In the genomic region with DNA sequence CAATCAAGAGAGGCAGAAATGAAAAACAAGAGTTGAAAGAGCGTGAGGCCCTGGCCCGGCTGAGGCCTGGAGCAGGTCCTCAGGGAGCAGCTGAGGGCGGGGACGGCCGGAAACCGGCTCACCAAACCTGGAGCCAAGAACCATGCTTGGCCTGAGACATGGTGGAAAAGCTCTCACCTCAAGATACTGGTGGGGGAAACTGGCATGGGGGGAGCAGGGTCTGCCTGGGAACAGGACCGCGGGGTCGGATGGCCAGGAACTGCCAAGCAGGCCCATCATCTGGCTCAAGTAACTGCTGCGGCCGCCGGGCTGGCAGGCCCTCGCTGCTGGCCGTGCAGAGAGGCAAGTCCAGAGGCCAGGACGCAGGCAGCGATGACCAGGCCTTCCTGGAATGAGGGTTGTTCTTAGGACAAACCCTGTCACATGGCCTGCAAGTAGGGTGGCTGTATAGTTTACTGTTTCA, we compare ENCODE assay signal across 1 cellular context.
TF ChIP-seq lines count a peak whose summit lies in the region.

No MANE protein-coding gene starts in this region.

TF ChIP-seq in HepG2, 621 proteins besides CTCF, POLR2A, EP300 and RAD21 (continues in another document):
- TF ChIP-seq ADNP (CRISPR knock-in tag; IDR thresholded peaks at IDR 0.05) (no peak), PHF21A (CRISPR knock-in tag; IDR thresholded peaks at IDR 0.05) (no peak), ZNF547 (CRISPR knock-in tag; IDR thresholded peaks at IDR 0.05) (0 out of 2 replicates have a peak, but pooled peaks have one; percentile 45), MAZ (IDR thresholded peaks at IDR 0.05; ENCODE audit: borderline replicate concordance, low read depth, low read length) (no peak), MAZ (CRISPR knock-in tag; IDR thresholded peaks at IDR 0.05; ENCODE audit: low read depth) (no peak), ZNF607 (CRISPR knock-in tag; IDR thresholded peaks at IDR 0.05; ENCODE audit: borderline replicate concordance) (0 out of 2 replicates have a peak, but pooled peaks have one; percentile 23), ZBTB7B (CRISPR knock-in tag; IDR thresholded peaks at IDR 0.05) (no peak), JARID2 (CRISPR knock-in tag; IDR thresholded peaks at IDR 0.05; ENCODE audit: insufficient replicate concordance) (no peak), POLR2AphosphoS5 (IDR thresholded peaks at IDR 0.05; ENCODE audit: low read depth, low read length) (no peak), CCDC6 (CRISPR knock-in tag; IDR thresholded peaks at IDR 0.05) (no peak), TARDBP (CRISPR knock-in tag; IDR thresholded peaks at IDR 0.05) (no peak), DR1 (CRISPR knock-in tag; IDR thresholded peaks at IDR 0.05) (peak; percentile 37; the same call in 1 of the 2 replicates), ETV6 (CRISPR knock-in tag; conservative IDR thresholded peaks at IDR 0.05) (no peak), MTA1 (CRISPR knock-in tag; IDR thresholded peaks at IDR 0.05; ENCODE audit: borderline replicate concordance) (peak; percentile 50; the same call in 1 of the 2 replicates), ZNF546 (CRISPR knock-in tag; conservative IDR thresholded peaks at IDR 0.05) (no peak), RBM22 (optimal IDR thresholded peaks at IDR 0.05; ENCODE audit: low read length) (no peak), TBX3 (IDR thresholded peaks at IDR 0.05; ENCODE audit: borderline replicate concordance) (no peak), ZNF138 (CRISPR knock-in tag; IDR thresholded peaks at IDR 0.05; ENCODE audit: low read depth) (no peak), TEAD3 (CRISPR knock-in tag; optimal IDR thresholded peaks at IDR 0.05; ENCODE audit: borderline replicate concordance) (peak; percentile 75), ZBTB42 (CRISPR knock-in tag; IDR thresholded peaks at IDR 0.05) (no peak), GTF2F1 (IDR thresholded peaks at IDR 0.05; ENCODE audit: low read length) (no peak), KAT8 (CRISPR knock-in tag; IDR thresholded peaks at IDR 0.05) (peak; percentile 58; the same call in 1 of the 2 replicates), ZBTB1 (CRISPR knock-in tag; IDR thresholded peaks at IDR 0.05; ENCODE audit: borderline replicate concordance) (no peak), GABPB1 (CRISPR knock-in tag; IDR thresholded peaks at IDR 0.05) (peak; percentile 58; the same call in 1 of the 2 replicates), SYNCRIP (IDR thresholded peaks at IDR 0.05; ENCODE audit: insufficient read depth, low read depth, low read length) (no peak), XRCC5 (optimal IDR thresholded peaks at IDR 0.05; ENCODE audit: low read length) (peak; percentile 43), HOXA3 (CRISPR knock-in tag; IDR thresholded peaks at IDR 0.05) (peak; percentile 25; the same call in 1 of the 2 replicates), ESRRA (CRISPR knock-in tag; IDR thresholded peaks at IDR 0.05; ENCODE audit: low read depth) (no peak), KLF13 (CRISPR knock-in tag; IDR thresholded peaks at IDR 0.05) (no peak), YEATS4 (CRISPR knock-in tag; IDR thresholded peaks at IDR 0.05; ENCODE audit: borderline replicate concordance) (peak; percentile 62)
- TF ChIP-seq, protein P1, sequence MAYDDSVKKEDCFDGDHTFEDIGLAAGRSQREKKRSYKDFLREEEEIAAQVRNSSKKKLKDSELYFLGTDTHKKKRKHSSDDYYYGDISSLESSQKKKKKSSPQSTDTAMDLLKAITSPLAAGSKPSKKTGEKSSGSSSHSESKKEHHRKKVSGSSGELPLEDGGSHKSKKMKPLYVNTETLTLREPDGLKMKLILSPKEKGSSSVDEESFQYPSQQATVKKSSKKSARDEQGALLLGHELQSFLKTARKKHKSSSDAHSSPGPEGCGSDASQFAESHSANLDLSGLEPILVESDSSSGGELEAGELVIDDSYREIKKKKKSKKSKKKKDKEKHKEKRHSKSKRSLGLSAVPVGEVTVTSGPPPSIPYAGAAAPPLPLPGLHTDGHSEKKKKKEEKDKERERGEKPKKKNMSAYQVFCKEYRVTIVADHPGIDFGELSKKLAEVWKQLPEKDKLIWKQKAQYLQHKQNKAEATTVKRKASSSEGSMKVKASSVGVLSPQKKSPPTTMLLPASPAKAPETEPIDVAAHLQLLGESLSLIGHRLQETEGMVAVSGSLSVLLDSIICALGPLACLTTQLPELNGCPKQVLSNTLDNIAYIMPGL (CRISPR knock-in tag; IDR thresholded peaks at IDR 0.05; ENCODE audit: borderline replicate concordance in 1 of 2, low read depth in 1 of 2), result peak in 1 of 2 experiments; percentile 40; a peak in 1 of 4 replicates
- TF ChIP-seq, protein P2, sequence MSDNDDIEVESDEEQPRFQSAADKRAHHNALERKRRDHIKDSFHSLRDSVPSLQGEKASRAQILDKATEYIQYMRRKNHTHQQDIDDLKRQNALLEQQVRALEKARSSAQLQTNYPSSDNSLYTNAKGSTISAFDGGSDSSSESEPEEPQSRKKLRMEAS (IDR thresholded peaks at IDR 0.05), result peak; percentile 64
- TF ChIP-seq, protein P3, sequence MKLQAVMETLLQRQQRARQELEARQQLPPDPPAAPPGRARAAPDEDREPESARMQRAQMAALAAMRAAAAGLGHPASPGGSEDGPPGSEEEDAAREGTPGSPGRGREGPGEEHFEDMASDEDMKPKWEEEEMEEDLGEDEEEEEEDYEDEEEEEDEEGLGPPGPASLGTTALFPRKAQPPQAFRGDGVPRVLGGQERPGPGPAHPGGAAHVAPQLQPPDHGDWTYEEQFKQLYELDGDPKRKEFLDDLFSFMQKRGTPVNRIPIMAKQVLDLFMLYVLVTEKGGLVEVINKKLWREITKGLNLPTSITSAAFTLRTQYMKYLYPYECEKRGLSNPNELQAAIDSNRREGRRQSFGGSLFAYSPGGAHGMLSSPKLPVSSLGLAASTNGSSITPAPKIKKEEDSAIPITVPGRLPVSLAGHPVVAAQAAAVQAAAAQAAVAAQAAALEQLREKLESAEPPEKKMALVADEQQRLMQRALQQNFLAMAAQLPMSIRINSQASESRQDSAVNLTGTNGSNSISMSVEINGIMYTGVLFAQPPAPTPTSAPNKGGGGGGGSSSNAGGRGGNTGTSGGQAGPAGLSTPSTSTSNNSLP (IDR thresholded peaks at IDR 0.05; ENCODE audit: low read depth, low read length), result no peak
- TF ChIP-seq, protein P4, sequence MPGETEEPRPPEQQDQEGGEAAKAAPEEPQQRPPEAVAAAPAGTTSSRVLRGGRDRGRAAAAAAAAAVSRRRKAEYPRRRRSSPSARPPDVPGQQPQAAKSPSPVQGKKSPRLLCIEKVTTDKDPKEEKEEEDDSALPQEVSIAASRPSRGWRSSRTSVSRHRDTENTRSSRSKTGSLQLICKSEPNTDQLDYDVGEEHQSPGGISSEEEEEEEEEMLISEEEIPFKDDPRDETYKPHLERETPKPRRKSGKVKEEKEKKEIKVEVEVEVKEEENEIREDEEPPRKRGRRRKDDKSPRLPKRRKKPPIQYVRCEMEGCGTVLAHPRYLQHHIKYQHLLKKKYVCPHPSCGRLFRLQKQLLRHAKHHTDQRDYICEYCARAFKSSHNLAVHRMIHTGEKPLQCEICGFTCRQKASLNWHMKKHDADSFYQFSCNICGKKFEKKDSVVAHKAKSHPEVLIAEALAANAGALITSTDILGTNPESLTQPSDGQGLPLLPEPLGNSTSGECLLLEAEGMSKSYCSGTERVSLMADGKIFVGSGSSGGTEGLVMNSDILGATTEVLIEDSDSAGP (CRISPR knock-in tag; IDR thresholded peaks at IDR 0.05; ENCODE audit: borderline replicate concordance), result peak; percentile 62; the same call in 1 of the 2 replicates
- TF ChIP-seq, protein P5, sequence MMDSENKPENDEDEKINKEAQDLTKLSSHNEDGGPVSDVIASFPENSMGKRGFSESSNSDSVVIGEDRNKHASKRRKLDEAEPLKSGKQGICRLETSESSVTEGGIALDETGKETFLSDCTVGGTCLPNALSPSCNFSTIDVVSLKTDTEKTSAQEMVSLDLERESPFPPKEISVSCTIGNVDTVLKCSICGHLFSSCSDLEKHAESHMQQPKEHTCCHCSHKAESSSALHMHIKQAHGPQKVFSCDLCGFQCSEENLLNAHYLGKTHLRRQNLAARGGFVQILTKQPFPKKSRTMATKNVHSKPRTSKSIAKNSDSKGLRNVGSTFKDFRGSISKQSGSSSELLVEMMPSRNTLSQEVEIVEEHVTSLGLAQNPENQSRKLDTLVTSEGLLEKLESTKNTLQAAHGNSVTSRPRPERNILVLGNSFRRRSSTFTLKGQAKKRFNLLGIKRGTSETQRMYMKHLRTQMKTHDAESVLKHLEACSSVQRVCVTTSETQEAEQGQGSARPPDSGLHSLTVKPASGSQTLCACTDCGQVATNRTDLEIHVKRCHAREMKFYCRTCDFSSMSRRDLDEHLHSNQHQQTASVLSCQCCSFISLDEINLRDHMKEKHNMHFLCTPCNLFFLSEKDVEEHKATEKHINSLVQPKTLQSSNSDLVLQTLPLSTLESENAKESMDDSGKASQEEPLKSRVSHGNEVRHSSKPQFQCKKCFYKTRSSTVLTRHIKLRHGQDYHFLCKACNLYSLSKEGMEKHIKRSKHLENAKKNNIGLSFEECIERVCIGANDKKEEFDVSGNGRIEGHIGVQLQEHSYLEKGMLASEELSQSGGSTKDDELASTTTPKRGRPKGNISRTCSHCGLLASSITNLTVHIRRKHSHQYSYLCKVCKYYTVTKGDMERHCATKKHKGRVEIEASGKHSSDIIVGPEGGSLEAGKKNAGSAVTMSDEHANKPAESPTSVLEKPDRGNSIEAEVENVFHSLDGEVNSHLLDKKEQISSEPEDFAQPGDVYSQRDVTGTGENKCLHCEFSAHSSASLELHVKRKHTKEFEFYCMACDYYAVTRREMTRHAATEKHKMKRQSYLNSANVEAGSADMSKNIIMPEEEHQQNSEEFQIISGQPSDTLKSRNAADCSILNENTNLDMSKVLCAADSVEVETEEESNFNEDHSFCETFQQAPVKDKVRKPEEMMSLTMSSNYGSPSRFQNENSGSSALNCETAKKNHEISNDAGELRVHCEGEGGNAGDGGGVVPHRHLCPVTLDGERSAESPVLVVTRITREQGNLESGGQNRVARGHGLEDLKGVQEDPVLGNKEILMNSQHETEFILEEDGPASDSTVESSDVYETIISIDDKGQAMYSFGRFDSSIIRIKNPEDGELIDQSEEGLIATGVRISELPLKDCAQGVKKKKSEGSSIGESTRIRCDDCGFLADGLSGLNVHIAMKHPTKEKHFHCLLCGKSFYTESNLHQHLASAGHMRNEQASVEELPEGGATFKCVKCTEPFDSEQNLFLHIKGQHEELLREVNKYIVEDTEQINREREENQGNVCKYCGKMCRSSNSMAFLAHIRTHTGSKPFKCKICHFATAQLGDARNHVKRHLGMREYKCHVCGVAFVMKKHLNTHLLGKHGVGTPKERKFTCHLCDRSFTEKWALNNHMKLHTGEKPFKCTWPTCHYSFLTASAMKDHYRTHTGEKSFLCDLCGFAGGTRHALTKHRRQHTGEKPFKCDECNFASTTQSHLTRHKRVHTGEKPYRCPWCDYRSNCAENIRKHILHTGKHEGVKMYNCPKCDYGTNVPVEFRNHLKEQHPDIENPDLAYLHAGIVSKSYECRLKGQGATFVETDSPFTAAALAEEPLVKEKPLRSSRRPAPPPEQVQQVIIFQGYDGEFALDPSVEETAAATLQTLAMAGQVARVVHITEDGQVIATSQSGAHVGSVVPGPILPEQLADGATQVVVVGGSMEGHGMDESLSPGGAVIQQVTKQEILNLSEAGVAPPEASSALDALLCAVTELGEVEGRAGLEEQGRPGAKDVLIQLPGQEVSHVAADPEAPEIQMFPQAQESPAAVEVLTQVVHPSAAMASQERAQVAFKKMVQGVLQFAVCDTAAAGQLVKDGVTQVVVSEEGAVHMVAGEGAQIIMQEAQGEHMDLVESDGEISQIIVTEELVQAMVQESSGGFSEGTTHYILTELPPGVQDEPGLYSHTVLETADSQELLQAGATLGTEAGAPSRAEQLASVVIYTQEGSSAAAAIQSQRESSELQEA (CRISPR knock-in tag; IDR thresholded peaks at IDR 0.05; ENCODE audit: not compliant biosample characterization), result no peak
- TF ChIP-seq, protein P6, sequence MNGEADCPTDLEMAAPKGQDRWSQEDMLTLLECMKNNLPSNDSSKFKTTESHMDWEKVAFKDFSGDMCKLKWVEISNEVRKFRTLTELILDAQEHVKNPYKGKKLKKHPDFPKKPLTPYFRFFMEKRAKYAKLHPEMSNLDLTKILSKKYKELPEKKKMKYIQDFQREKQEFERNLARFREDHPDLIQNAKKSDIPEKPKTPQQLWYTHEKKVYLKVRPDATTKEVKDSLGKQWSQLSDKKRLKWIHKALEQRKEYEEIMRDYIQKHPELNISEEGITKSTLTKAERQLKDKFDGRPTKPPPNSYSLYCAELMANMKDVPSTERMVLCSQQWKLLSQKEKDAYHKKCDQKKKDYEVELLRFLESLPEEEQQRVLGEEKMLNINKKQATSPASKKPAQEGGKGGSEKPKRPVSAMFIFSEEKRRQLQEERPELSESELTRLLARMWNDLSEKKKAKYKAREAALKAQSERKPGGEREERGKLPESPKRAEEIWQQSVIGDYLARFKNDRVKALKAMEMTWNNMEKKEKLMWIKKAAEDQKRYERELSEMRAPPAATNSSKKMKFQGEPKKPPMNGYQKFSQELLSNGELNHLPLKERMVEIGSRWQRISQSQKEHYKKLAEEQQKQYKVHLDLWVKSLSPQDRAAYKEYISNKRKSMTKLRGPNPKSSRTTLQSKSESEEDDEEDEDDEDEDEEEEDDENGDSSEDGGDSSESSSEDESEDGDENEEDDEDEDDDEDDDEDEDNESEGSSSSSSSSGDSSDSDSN (CRISPR knock-in tag; IDR thresholded peaks at IDR 0.05), result peak; percentile 72
- TF ChIP-seq, protein P7, sequence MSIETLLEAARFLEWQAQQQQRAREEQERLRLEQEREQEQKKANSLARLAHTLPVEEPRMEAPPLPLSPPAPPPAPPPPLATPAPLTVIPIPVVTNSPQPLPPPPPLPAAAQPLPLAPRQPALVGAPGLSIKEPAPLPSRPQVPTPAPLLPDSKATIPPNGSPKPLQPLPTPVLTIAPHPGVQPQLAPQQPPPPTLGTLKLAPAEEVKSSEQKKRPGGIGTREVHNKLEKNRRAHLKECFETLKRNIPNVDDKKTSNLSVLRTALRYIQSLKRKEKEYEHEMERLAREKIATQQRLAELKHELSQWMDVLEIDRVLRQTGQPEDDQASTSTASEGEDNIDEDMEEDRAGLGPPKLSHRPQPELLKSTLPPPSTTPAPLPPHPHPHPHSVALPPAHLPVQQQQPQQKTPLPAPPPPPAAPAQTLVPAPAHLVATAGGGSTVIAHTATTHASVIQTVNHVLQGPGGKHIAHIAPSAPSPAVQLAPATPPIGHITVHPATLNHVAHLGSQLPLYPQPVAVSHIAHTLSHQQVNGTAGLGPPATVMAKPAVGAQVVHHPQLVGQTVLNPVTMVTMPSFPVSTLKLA (IDR thresholded peaks at IDR 0.05), result no peak
- TF ChIP-seq, protein P8, sequence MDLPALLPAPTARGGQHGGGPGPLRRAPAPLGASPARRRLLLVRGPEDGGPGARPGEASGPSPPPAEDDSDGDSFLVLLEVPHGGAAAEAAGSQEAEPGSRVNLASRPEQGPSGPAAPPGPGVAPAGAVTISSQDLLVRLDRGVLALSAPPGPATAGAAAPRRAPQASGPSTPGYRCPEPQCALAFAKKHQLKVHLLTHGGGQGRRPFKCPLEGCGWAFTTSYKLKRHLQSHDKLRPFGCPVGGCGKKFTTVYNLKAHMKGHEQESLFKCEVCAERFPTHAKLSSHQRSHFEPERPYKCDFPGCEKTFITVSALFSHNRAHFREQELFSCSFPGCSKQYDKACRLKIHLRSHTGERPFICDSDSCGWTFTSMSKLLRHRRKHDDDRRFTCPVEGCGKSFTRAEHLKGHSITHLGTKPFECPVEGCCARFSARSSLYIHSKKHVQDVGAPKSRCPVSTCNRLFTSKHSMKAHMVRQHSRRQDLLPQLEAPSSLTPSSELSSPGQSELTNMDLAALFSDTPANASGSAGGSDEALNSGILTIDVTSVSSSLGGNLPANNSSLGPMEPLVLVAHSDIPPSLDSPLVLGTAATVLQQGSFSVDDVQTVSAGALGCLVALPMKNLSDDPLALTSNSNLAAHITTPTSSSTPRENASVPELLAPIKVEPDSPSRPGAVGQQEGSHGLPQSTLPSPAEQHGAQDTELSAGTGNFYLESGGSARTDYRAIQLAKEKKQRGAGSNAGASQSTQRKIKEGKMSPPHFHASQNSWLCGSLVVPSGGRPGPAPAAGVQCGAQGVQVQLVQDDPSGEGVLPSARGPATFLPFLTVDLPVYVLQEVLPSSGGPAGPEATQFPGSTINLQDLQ (CRISPR knock-in tag; IDR thresholded peaks at IDR 0.05), result 0 out of 2 replicates have a peak, but pooled peaks have one; percentile 42
